28 cellular contexts compared by ENCODE assay signal in genomic region chr4:67743194-67743593, GRCh38. TPM values are rescaled to one million over a fixed set of nuclear protein-coding genes. Genes with fewer than 3 reads are reported as not detected.
"Had no signal": no experiment of that assay in that cellular context is flagged by ENCODE, and none has a peak within 500 bp of the region (broad histone marks: within the 10 kb centered on the region; RNA-seq: fewer than 3 reads in every experiment).

No MANE protein-coding gene starts in this region.

- H3K4me1 Mint-ChIP-seq: activated naive CD8-positive, alpha-beta T cell treated with anti-CD3 and anti-CD28 coated beads, Interleukin-2, amount 10 ng/mL, durations not matched to agents 7 days and 5 days had no signal

- H3K36me3 Mint-ChIP-seq: activated naive CD4-positive, alpha-beta T cell treated with anti-CD3 and anti-CD28 coated beads, Interleukin-2, amount 10 ng/mL, durations not matched to agents 7 days and 5 days; activated naive CD4-positive, alpha-beta T cell treated with anti-CD3 and anti-CD28 coated beads, Interleukin-2, amount 50 U/mL, for 72 hours had no signal

- H3K27ac Mint-ChIP-seq: activated CD4-positive, alpha-beta memory T cell treated with anti-CD3 and anti-CD28 coated beads, Interleukin-2, amount 10 ng/mL, durations not matched to agents 7 days and 5 days; activated CD4-positive, alpha-beta T cell treated with anti-CD3 and anti-CD28 coated beads, Interleukin-2, amount 10 ng/mL, durations not matched to agents 24 days and 14 days; activated naive CD4-positive, alpha-beta T cell treated with anti-CD3 and anti-CD28 coated beads, Interleukin-2, amount 10 ng/mL, durations not matched to agents 7 days and 5 days; activated naive CD4-positive, alpha-beta T cell treated with anti-CD3 and anti-CD28 coated beads, Interleukin-2, amount 50 U/mL, for 72 hours; activated naive CD8-positive, alpha-beta T cell treated with anti-CD3 and anti-CD28 coated beads, Interleukin-2, amount 10 ng/mL, durations not matched to agents 7 days and 5 days; activated T-helper 1 cell treated with anti-CD3 and anti-CD28 coated beads, Interleukin-12 subunit alpha, Interleukin-12 subunit beta, Interleukin-2, Interleukin-4 antibody, amounts not matched to agents 30 ng/mL and 10 ng/mL and 1 ng/mL, durations not matched to agents 14 hours and 24 hours and 36 hours; brain had no signal

- H3K9me3 Mint-ChIP-seq: activated CD4-positive, alpha-beta memory T cell treated with anti-CD3 and anti-CD28 coated beads, Interleukin-2, amount 10 ng/mL, durations not matched to agents 7 days and 5 days; activated naive CD4-positive, alpha-beta T cell treated with anti-CD3 and anti-CD28 coated beads, Interleukin-2, amount 10 ng/mL, durations not matched to agents 7 days and 5 days; activated naive CD4-positive, alpha-beta T cell treated with anti-CD3 and anti-CD28 coated beads, Interleukin-2, amount 50 U/mL, for 72 hours; activated naive CD8-positive, alpha-beta T cell treated with anti-CD3 and anti-CD28 coated beads, Interleukin-2, amount 10 ng/mL, durations not matched to agents 7 days and 5 days; activated T-cell treated with anti-CD3 and anti-CD28 coated beads, Interleukin-2, amount 50 U/mL, for 4 hours; activated T-helper 1 cell treated with anti-CD3 and anti-CD28 coated beads, Interleukin-12 subunit alpha, Interleukin-12 subunit beta, Interleukin-2, Interleukin-4 antibody, amounts not matched to agents 30 ng/mL and 10 ng/mL and 1 ng/mL, durations not matched to agents 14 hours and 24 hours and 36 hours; brain had no signal

- ATAC-seq: gastroesophageal sphincter, heart right ventricle had no signal

- H3K4me3 Mint-ChIP-seq: activated CD4-positive, alpha-beta memory T cell treated with anti-CD3 and anti-CD28 coated beads, Interleukin-2, amount 10 ng/mL, durations not matched to agents 7 days and 5 days; activated CD4-positive, alpha-beta T cell treated with anti-CD3 and anti-CD28 coated beads, Interleukin-2, amount 10 ng/mL, durations not matched to agents 24 days and 14 days; activated naive CD4-positive, alpha-beta T cell treated with anti-CD3 and anti-CD28 coated beads, Interleukin-2, amount 10 ng/mL, durations not matched to agents 7 days and 5 days; activated naive CD8-positive, alpha-beta T cell treated with anti-CD3 and anti-CD28 coated beads, Interleukin-2, amount 10 ng/mL, durations not matched to agents 7 days and 5 days; activated T-cell treated with anti-CD3 and anti-CD28 coated beads, Interleukin-2, amount 50 U/mL, for 4 hours; activated T-helper 1 cell treated with anti-CD3 and anti-CD28 coated beads, Interleukin-12 subunit alpha, Interleukin-12 subunit beta, Interleukin-2, Interleukin-4 antibody, amounts not matched to agents 30 ng/mL and 10 ng/mL and 1 ng/mL, durations not matched to agents 14 hours and 24 hours and 36 hours; brain had no signal

- H3K27me3 Mint-ChIP-seq: activated CD4-positive, alpha-beta memory T cell treated with anti-CD3 and anti-CD28 coated beads, Interleukin-2, amount 10 ng/mL, durations not matched to agents 7 days and 5 days; activated naive CD4-positive, alpha-beta T cell treated with anti-CD3 and anti-CD28 coated beads, Interleukin-2, amount 10 ng/mL, durations not matched to agents 7 days and 5 days; brain had no signal

- DNase-seq: activated CD4-positive, alpha-beta memory T cell treated with anti-CD3 and anti-CD28 coated beads, Interleukin-2, amount 10 ng/mL, durations not matched to agents 7 days and 5 days; activated CD4-positive, alpha-beta T cell treated with anti-CD3 and anti-CD28 coated beads, Interleukin-2, amount 10 ng/mL, durations not matched to agents 24 days and 14 days; activated CD4-positive, CD25-positive, alpha-beta regulatory T cell; activated CD8-positive, alpha-beta memory T cell treated with anti-CD3 and anti-CD28 coated beads, Interleukin-2, amount 50 U/mL, for 48 hours; activated gamma-delta T cell; activated naive CD4-positive, alpha-beta T cell; activated naive CD4-positive, alpha-beta T cell treated with anti-CD3 and anti-CD28 coated beads, Interleukin-2, amount 10 ng/mL, durations not matched to agents 7 days and 5 days; activated naive CD8-positive, alpha-beta T cell treated with anti-CD3 and anti-CD28 coated beads, Interleukin-2, amount 10 ng/mL, durations not matched to agents 7 days and 5 days; activated T-cell treated with anti-CD3 and anti-CD28 coated beads, Interleukin-2, amount 50 U/mL, for 4 hours; central memory CD4-positive, alpha-beta T cell; cerebellar nuclear complex; colonic mucosa; effector CD8-positive, alpha-beta T cell; esophagus squamous epithelium; foreskin melanocyte; heart right ventricle had no signal

RNA-seq across cellular contexts. Expression of gene GNRHR, which starts 11.0 kb away (rescaled TPM):
- total RNA-seq: activated CD4-positive, alpha-beta memory T cell treated with anti-CD3 and anti-CD28 coated beads, Interleukin-2, amount 10 ng/mL, durations not matched to agents 7 days and 5 days; activated CD4-positive, alpha-beta T cell treated with anti-CD3 and anti-CD28 coated beads, Interleukin-2, amount 10 ng/mL, durations not matched to agents 24 days and 14 days; activated naive CD4-positive, alpha-beta T cell treated with anti-CD3 and anti-CD28 coated beads, Interleukin-2, amount 50 U/mL, for 72 hours; activated naive CD8-positive, alpha-beta T cell treated with anti-CD3 and anti-CD28 coated beads, Interleukin-2, amount 10 ng/mL, durations not matched to agents 7 days and 5 days; activated T-cell treated with anti-CD3 and anti-CD28 coated beads, Interleukin-2, amount 50 U/mL, for 4 hours; activated T-helper 1 cell treated with anti-CD3 and anti-CD28 coated beads, Interleukin-12 subunit alpha, Interleukin-12 subunit beta, Interleukin-2, Interleukin-4 antibody, amounts not matched to agents 30 ng/mL and 10 ng/mL and 1 ng/mL, durations not matched to agents 14 hours and 24 hours and 36 hours; ascending aorta; breast epithelium; cardiac muscle cell; colonic mucosa; dermis microvascular lymphatic vessel endothelial cell; endothelial cell of umbilical vein; fibroblast of lung; gastroesophageal sphincter; glomerular endothelial cell; heart right ventricle; T-helper 1 cell treated with Interleukin-12 subunit alpha and Interleukin-12 subunit beta and Interleukin-4 antibody, amounts not matched to agents 30 ng/mL and 1 ng/mL, for 36 hours had no signal
